ENCODE assay signal across 19 cellular contexts in the genomic region with DNA sequence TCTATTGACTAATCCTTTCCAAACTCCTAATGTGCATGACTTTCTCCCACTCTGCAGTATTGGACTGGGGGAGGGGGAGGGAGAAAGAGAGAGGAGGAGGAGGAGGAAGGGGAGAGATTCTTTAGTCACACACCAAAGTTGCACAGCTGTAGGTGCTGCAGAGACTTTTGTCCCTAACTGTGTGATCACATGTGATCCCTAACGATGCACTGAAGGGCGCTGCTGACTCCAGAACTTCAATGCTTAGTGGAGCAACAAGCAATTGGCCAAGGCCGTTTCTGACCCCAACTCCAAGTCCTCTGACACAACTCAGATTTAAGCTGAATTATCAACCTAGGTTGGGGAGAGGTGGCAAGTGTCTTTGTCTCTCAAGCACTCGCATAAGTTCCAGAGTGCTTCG.
"Had no signal": no experiment of that assay in that cellular context is flagged by ENCODE, and none has a peak within 500 bp of the region (broad histone marks: within the 10 kb centered on the region; RNA-seq: fewer than 3 reads in every experiment).

No MANE protein-coding gene starts in this region.

- H3K4me1 Mint-ChIP-seq: activated B cell treated with CpG ODN at 0.5 μM for 24 hours; activated CD4-positive, alpha-beta T cell treated with anti-CD3 and anti-CD28 coated beads, Interleukin-2, amount 10 ng/mL, durations not matched to agents 24 days and 14 days; activated CD8-positive, alpha-beta memory T cell treated with anti-CD3 and anti-CD28 coated beads, Interleukin-2, amount 10 ng/mL, durations not matched to agents 7 days and 5 days; T-helper 17 cell had no signal

- H3K9me3 ChIP-seq: MG63 had no signal

- DNase-seq: activated B cell treated with CpG ODN at 0.5 μM for 24 hours; activated CD4-positive, alpha-beta T cell treated with anti-CD3 and anti-CD28 coated beads for 1 hour; activated CD4-positive, alpha-beta T cell treated with anti-CD3 and anti-CD28 coated beads, Interleukin-2, amount 10 ng/mL, durations not matched to agents 24 days and 14 days; activated CD4-positive, alpha-beta T cell treated with anti-CD3 and anti-CD28 coated beads, Interleukin-2, amount 50 U/mL, for 48 hours; activated CD8-positive, alpha-beta memory T cell treated with anti-CD3 and anti-CD28 coated beads, Interleukin-2, amount 10 ng/mL, durations not matched to agents 7 days and 5 days; activated effector memory CD4-positive, alpha-beta T cell treated with anti-CD3 and anti-CD28 coated beads, Interleukin-2, amount 50 U/mL, for 16 hours; activated naive CD4-positive, alpha-beta T cell treated with Interleukin-2 at 50 U/mL for 16 hours; activated T-cell treated with anti-CD3 and anti-CD28 coated beads, Interleukin-2, amount 50 U/mL, for 4 hours; cerebellar nuclear complex; MG63; NCI-H1092; NCI-H1417; NCI-H1930; NCI-H510A treated with DMSO at 0.1 percent for 48 hours; NCI-H748 treated with DMSO at 0.1 percent for 48 hours; SIG-M5; T-helper 17 cell; T-helper 9 cell had no signal

- H3K27ac Mint-ChIP-seq: activated B cell treated with CpG ODN at 0.5 μM for 24 hours; activated CD4-positive, alpha-beta T cell treated with anti-CD3 and anti-CD28 coated beads, Interleukin-2, amount 10 ng/mL, durations not matched to agents 24 days and 14 days; activated CD8-positive, alpha-beta memory T cell treated with anti-CD3 and anti-CD28 coated beads, Interleukin-2, amount 10 ng/mL, durations not matched to agents 7 days and 5 days; activated naive CD8-positive, alpha-beta T cell; T-helper 17 cell had no signal

- H3K4me3 Mint-ChIP-seq: activated B cell treated with CpG ODN at 0.5 μM for 24 hours; activated CD4-positive, alpha-beta T cell treated with anti-CD3 and anti-CD28 coated beads, Interleukin-2, amount 10 ng/mL, durations not matched to agents 24 days and 14 days; activated CD8-positive, alpha-beta memory T cell treated with anti-CD3 and anti-CD28 coated beads, Interleukin-2, amount 10 ng/mL, durations not matched to agents 7 days and 5 days; activated naive CD8-positive, alpha-beta T cell; activated T-cell treated with anti-CD3 and anti-CD28 coated beads, Interleukin-2, amount 50 U/mL, for 4 hours; T-helper 17 cell had no signal

- H3K9me3 Mint-ChIP-seq: activated B cell treated with CpG ODN at 0.5 μM for 24 hours; activated CD4-positive, alpha-beta T cell treated with anti-CD3 and anti-CD28 coated beads, Interleukin-2, amount 10 ng/mL, durations not matched to agents 24 days and 14 days; activated T-cell treated with anti-CD3 and anti-CD28 coated beads, Interleukin-2, amount 50 U/mL, for 4 hours had no signal

- H3K27me3 ChIP-seq: MG63 had no signal

- H3K36me3 Mint-ChIP-seq: activated CD8-positive, alpha-beta memory T cell treated with anti-CD3 and anti-CD28 coated beads, Interleukin-2, amount 10 ng/mL, durations not matched to agents 7 days and 5 days; activated naive CD8-positive, alpha-beta T cell had no signal

- H3K4me3 ChIP-seq: MG63 had no signal

- H3K27me3 Mint-ChIP-seq: activated CD4-positive, alpha-beta T cell treated with anti-CD3 and anti-CD28 coated beads, Interleukin-2, amount 10 ng/mL, durations not matched to agents 24 days and 14 days; activated CD8-positive, alpha-beta memory T cell treated with anti-CD3 and anti-CD28 coated beads, Interleukin-2, amount 10 ng/mL, durations not matched to agents 7 days and 5 days had no signal

- H3K36me3 ChIP-seq: MG63 had no signal
